In the genomic region with DNA sequence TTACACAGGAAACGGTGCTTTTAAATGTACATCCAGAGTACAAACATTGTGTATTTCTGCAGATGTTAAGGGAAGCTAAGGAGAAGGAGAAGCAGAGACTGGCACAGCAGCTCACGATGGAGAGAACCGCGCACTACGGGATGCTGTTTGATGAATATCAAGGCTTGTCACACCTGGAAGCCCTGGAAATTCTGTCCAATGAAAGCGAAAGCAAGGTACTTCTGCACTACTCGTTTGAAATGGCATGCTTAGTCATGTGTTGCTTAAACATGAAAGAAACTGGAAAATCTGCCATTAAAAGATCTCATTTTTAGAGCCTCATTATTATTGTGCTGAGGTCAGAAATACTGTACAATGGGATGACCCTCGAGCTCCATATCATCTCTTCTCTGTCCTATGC, we compare ENCODE assay signal across 16 cellular contexts. TPM values are rescaled to one million over a fixed set of nuclear protein-coding genes. Genes with fewer than 3 reads are reported as not detected.
DNase-seq lines count a peak whose midpoint lies in the region; ATAC-seq and TF ChIP-seq lines count a peak whose summit lies in the region.
"Had no signal": no experiment of that assay in that cellular context is flagged by ENCODE, and none has a peak within 500 bp of the region (broad histone marks: within the 10 kb centered on the region; RNA-seq: fewer than 3 reads in every experiment).

No MANE protein-coding gene starts in this region.

- no peaks in the 10 kb centered on the region for H3K9me3 Mint-ChIP-seq in activated naive CD4-positive, alpha-beta T cell treated with anti-CD3 and anti-CD28 coated beads for 36 hours
- peaks cover 7% of the 10 kb centered on the region for H3K9me3 Mint-ChIP-seq in activated T-helper 1 cell treated with anti-CD3 and anti-CD28 coated beads, Interleukin-12 subunit alpha, Interleukin-12 subunit beta, Interleukin-2, Interleukin-4 antibody, amounts not matched to agents 30 ng/mL and 10 ng/mL and 1 ng/mL, durations not matched to agents 14 hours and 24 hours and 36 hours

- CTCF ChIA-PET in activated naive CD4-positive, alpha-beta T cell treated with anti-CD3 and anti-CD28 coated beads for 36 hours (lab: Charles Lee): interaction anchor here (0.7 to 2.2 kb wide), 3 partner anchors 12 to 220 kb away, joined by 3 to 9 read pairs (median 4); no protein-coding TSS in a partner anchor

- H3K27me3 Mint-ChIP-seq in activated naive CD4-positive, alpha-beta T cell treated with anti-CD3 and anti-CD28 coated beads for 36 hours (ENCODE audit: low read depth): no peaks in the 10 kb centered on the region
- no peaks in the 10 kb centered on the region for H3K27me3 Mint-ChIP-seq in activated T-helper 1 cell treated with anti-CD3 and anti-CD28 coated beads, Interleukin-12 subunit alpha, Interleukin-12 subunit beta, Interleukin-2, Interleukin-4 antibody, amounts not matched to agents 30 ng/mL and 10 ng/mL and 1 ng/mL, durations not matched to agents 14 hours and 24 hours and 36 hours (ENCODE audit: insufficient read depth)

- intact Hi-C loops in activated naive CD4-positive, alpha-beta T cell treated with anti-CD3 and anti-CD28 coated beads for 36 hours (cut with micrococcal nuclease): no loop called here
- intact Hi-C loops in activated T-helper 1 cell treated with anti-CD3 and anti-CD28 coated beads, Interleukin-12 subunit alpha, Interleukin-12 subunit beta, Interleukin-2, Interleukin-4 antibody, amounts not matched to agents 30 ng/mL and 10 ng/mL and 1 ng/mL, durations not matched to agents 14 hours and 24 hours and 36 hours (cut with micrococcal nuclease): no loop called here

- peaks cover 9% of the 10 kb centered on the region for H3K4me1 Mint-ChIP-seq in activated naive CD4-positive, alpha-beta T cell treated with anti-CD3 and anti-CD28 coated beads for 36 hours (ENCODE audit: low read depth)
- H3K4me1 Mint-ChIP-seq in activated T-helper 1 cell treated with anti-CD3 and anti-CD28 coated beads, Interleukin-12 subunit alpha, Interleukin-12 subunit beta, Interleukin-2, Interleukin-4 antibody, amounts not matched to agents 30 ng/mL and 10 ng/mL and 1 ng/mL, durations not matched to agents 14 hours and 24 hours and 36 hours (ENCODE audit: low read depth): peaks cover 10% of the 10 kb centered on the region

- no peak for TF ChIP-seq CTCF in coronary artery (IDR thresholded peaks at IDR 0.05)

- peak overlapping the region; percentile 29 for H3K4me3 Mint-ChIP-seq in activated naive CD4-positive, alpha-beta T cell treated with anti-CD3 and anti-CD28 coated beads for 36 hours
- peak overlapping the region; percentile 25 for H3K4me3 Mint-ChIP-seq in activated T-helper 1 cell treated with anti-CD3 and anti-CD28 coated beads, Interleukin-12 subunit alpha, Interleukin-12 subunit beta, Interleukin-2, Interleukin-4 antibody, amounts not matched to agents 30 ng/mL and 10 ng/mL and 1 ng/mL, durations not matched to agents 14 hours and 24 hours and 36 hours

- peak; percentile 18 for DNase-seq in activated naive CD4-positive, alpha-beta T cell treated with anti-CD3 and anti-CD28 coated beads for 36 hours
- DNase-seq in activated naive CD4-positive, alpha-beta T cell treated with anti-CD3 and anti-CD28 coated beads, Interleukin-2, amount 50 U/mL, for 16 hours: no peak
- peak; percentile 7 for DNase-seq in activated T-helper 1 cell treated with anti-CD3 and anti-CD28 coated beads, Interleukin-12 subunit alpha, Interleukin-12 subunit beta, Interleukin-2, Interleukin-4 antibody, amounts not matched to agents 30 ng/mL and 10 ng/mL and 1 ng/mL, durations not matched to agents 14 hours and 24 hours and 36 hours (ENCODE audit: low spot score)
- no peak for DNase-seq in stimulated activated naive CD8-positive, alpha-beta T cell treated with anti-CD3 and anti-CD28 coated beads, Interleukin-15, Interleukin-2, amounts not matched to agents 100 U/mL and 50 U/mL, for 24 hours
- DNase-seq in caudate nucleus (lab: John Stamatoyannopoulos, UW) (no peak), coronary artery (ENCODE audit: low spot score) (no peak)
- DNase-seq: amniotic stem cell; DMS153; heart right ventricle; kidney glomerular epithelial cell; NCI-H345; stimulated activated CD4-positive, alpha-beta T cell treated with anti-CD3 and anti-CD28 coated beads, Interleukin-15, amount 100 ng/mL, for 24 hours; trophoblast cell had no signal

- H3K27ac Mint-ChIP-seq in activated naive CD4-positive, alpha-beta T cell treated with anti-CD3 and anti-CD28 coated beads for 36 hours: peak overlapping the region; percentile 36
- H3K27ac Mint-ChIP-seq in activated T-helper 1 cell treated with anti-CD3 and anti-CD28 coated beads, Interleukin-12 subunit alpha, Interleukin-12 subunit beta, Interleukin-2, Interleukin-4 antibody, amounts not matched to agents 30 ng/mL and 10 ng/mL and 1 ng/mL, durations not matched to agents 14 hours and 24 hours and 36 hours: peak overlapping the region; percentile 82

- H3K36me3 Mint-ChIP-seq in activated naive CD4-positive, alpha-beta T cell treated with anti-CD3 and anti-CD28 coated beads for 36 hours (ENCODE audit: low read depth): no peaks in the 10 kb centered on the region
- H3K36me3 Mint-ChIP-seq in activated T-helper 1 cell treated with anti-CD3 and anti-CD28 coated beads, Interleukin-12 subunit alpha, Interleukin-12 subunit beta, Interleukin-2, Interleukin-4 antibody, amounts not matched to agents 30 ng/mL and 10 ng/mL and 1 ng/mL, durations not matched to agents 14 hours and 24 hours and 36 hours (ENCODE audit: low read depth): no peaks in the 10 kb centered on the region

- H3K27ac ChIP-seq in caudate nucleus (ENCODE audit: low read depth, low read length) (no peak overlapping the region), coronary artery (no peak overlapping the region)
- H3K27ac ChIP-seq: heart right ventricle had no signal

- H3K4me3 ChIP-seq in coronary artery: no peak overlapping the region
- H3K4me3 ChIP-seq: heart right ventricle had no signal

- ATAC-seq in HG03432 (IDR thresholded peaks at IDR 0.05; ENCODE audit: unreplicated experiment): peak; percentile 49
- ATAC-seq in stimulated activated naive CD8-positive, alpha-beta T cell treated with anti-CD3 and anti-CD28 coated beads, Interleukin-15, Interleukin-2, amounts not matched to agents 100 U/mL and 50 U/mL, for 24 hours: peak; percentile 36
- no peak for ATAC-seq in HG03159 (IDR thresholded peaks at IDR 0.05; ENCODE audit: unreplicated experiment)
- ATAC-seq: heart right ventricle, Panc1 had no signal

RNA-seq across cellular contexts. Expression of a gene that starts 47.3 kb away (rescaled TPM):
- total RNA-seq in activated naive CD4-positive, alpha-beta T cell treated with anti-CD3 and anti-CD28 coated beads for 36 hours: under 1 TPM; 0.24 to 0.81 TPM
- 0.22 and 0.49 TPM in 2 replicates for total RNA-seq in activated T-helper 1 cell treated with anti-CD3 and anti-CD28 coated beads, Interleukin-12 subunit alpha, Interleukin-12 subunit beta, Interleukin-2, Interleukin-4 antibody, amounts not matched to agents 30 ng/mL and 10 ng/mL and 1 ng/mL, durations not matched to agents 14 hours and 24 hours and 36 hours

RNA-seq across cellular contexts. Expression of a gene that starts 58.2 kb away (rescaled TPM):
- 1 to 10 TPM; 3.6 TPM for total RNA-seq in activated naive CD4-positive, alpha-beta T cell treated with anti-CD3 and anti-CD28 coated beads for 36 hours
- total RNA-seq in activated T-helper 1 cell treated with anti-CD3 and anti-CD28 coated beads, Interleukin-12 subunit alpha, Interleukin-12 subunit beta, Interleukin-2, Interleukin-4 antibody, amounts not matched to agents 30 ng/mL and 10 ng/mL and 1 ng/mL, durations not matched to agents 14 hours and 24 hours and 36 hours: 1.3 and 1.7 TPM in 2 replicates

Comparison
In these comparisons a context has a peak if more than half of its experiments do, and no peak if none do; other contexts are left out.
1. DNase-seq: peak in activated naive CD4-positive, alpha-beta T cell treated with anti-CD3 and anti-CD28 coated beads for 36 hours (single experiment) and activated T-helper 1 cell treated with anti-CD3 and anti-CD28 coated beads, Interleukin-12 subunit alpha, Interleukin-12 subunit beta, Interleukin-2, Interleukin-4 antibody, amounts not matched to agents 30 ng/mL and 10 ng/mL and 1 ng/mL, durations not matched to agents 14 hours and 24 hours and 36 hours (single experiment); none in activated naive CD4-positive, alpha-beta T cell treated with anti-CD3 and anti-CD28 coated beads, Interleukin-2, amount 50 U/mL, for 16 hours (single experiment), stimulated activated naive CD8-positive, alpha-beta T cell treated with anti-CD3 and anti-CD28 coated beads, Interleukin-15, Interleukin-2, amounts not matched to agents 100 U/mL and 50 U/mL, for 24 hours (single experiment), caudate nucleus (0 of 61) and coronary artery (single experiment).